Comparison of ENCODE assay signal across 15 cellular contexts in genomic region chr14:55789442-55789841, GRCh38.
DNase-seq lines count a peak whose midpoint lies in the region; ATAC-seq and TF ChIP-seq lines count a peak whose summit lies in the region.
"Had no signal": no experiment of that assay in that cellular context is flagged by ENCODE, and none has a peak within 500 bp of the region (broad histone marks: within the 10 kb centered on the region; RNA-seq: fewer than 3 reads in every experiment).

No MANE protein-coding gene starts in this region.

- ATAC-seq in stimulated activated effector memory CD8-positive, alpha-beta T cell treated with anti-CD3 and anti-CD28 coated beads, Interleukin-12 subunit alpha, Interleukin-12 subunit beta, amount 100 ng/mL, for 72 hours, result no peak
- no peak for ATAC-seq in GM18498 (IDR thresholded peaks at IDR 0.05; ENCODE audit: unreplicated experiment)

- no peak overlapping the region for H3K4me3 Mint-ChIP-seq in stimulated activated effector memory CD8-positive, alpha-beta T cell treated with anti-CD3 and anti-CD28 coated beads, Interleukin-12 subunit alpha, Interleukin-12 subunit beta, amount 100 ng/mL, for 72 hours
- H3K4me3 Mint-ChIP-seq: B cell; CD4-positive, CD25-positive, alpha-beta regulatory T cell; H9 had no signal

- TF ChIP-seq POLR2A in prostate gland (IDR thresholded peaks at IDR 0.05), result no peak

- H3K9me3 ChIP-seq in prostate gland, result no peaks in the 10 kb centered on the region

- H3K4me3 ChIP-seq in fibroblast of pulmonary artery (replicated peaks; ENCODE audit: low read depth, low read length), result no peak overlapping the region
- no peak overlapping the region for H3K4me3 ChIP-seq in prostate gland

- DNase-seq in M059J (ENCODE audit: low read depth) (peak; percentile 31), astrocyte of the hippocampus (ENCODE audit: low read depth, low spot score) (peak; percentile 24), fibroblast of pulmonary artery (ENCODE audit: low read depth) (peak; percentile 62), prostate gland (ENCODE audit: low spot score) (peak; percentile 50), NCI-H146 treated with DMSO at 0.1 percent for 48 hours (lab: John Stamatoyannopoulos, UW; ENCODE audit: unreplicated experiment) (no peak)
- no peak for DNase-seq in stimulated activated effector memory CD8-positive, alpha-beta T cell treated with anti-CD3 and anti-CD28 coated beads, Interleukin-12 subunit alpha, Interleukin-12 subunit beta, amount 100 ng/mL, for 72 hours (ENCODE audit: low spot score in 2 of 2)
- DNase-seq: CD4-positive, CD25-positive, alpha-beta regulatory T cell; H9; NCI-H1436; NCI-H2081 treated with DMSO at 0.1 percent for 48 hours; NCI-H2227 treated with DMSO at 0.1 percent for 48 hours; NCI-H524; SHP77 had no signal

- H3K27me3 ChIP-seq in prostate gland (replicated peaks; ENCODE audit: insufficient read depth), result no peaks in the 10 kb centered on the region

- no peaks in the 10 kb centered on the region for H3K4me1 Mint-ChIP-seq in stimulated activated effector memory CD8-positive, alpha-beta T cell treated with anti-CD3 and anti-CD28 coated beads, Interleukin-12 subunit alpha, Interleukin-12 subunit beta, amount 100 ng/mL, for 72 hours
- H3K4me1 Mint-ChIP-seq: B cell had no signal

- H3K4me1 ChIP-seq in prostate gland (replicated peaks), result no peaks in the 10 kb centered on the region

- WGBS in prostate gland, result 72% methylated on average over 2 of the region's 2 CpGs

- TF ChIP-seq CTCF in fibroblast of pulmonary artery (IDR thresholded peaks at IDR 0.05; ENCODE audit: low read length, missing control alignments), result no peak
- no peak for TF ChIP-seq CTCF in prostate gland (IDR thresholded peaks at IDR 0.05)

- no peaks in the 10 kb centered on the region for H3K9me3 Mint-ChIP-seq in stimulated activated effector memory CD8-positive, alpha-beta T cell treated with anti-CD3 and anti-CD28 coated beads, Interleukin-12 subunit alpha, Interleukin-12 subunit beta, amount 100 ng/mL, for 72 hours

- intact Hi-C loops in prostate gland (cut with DNase I), result no loop called here

- H3K27ac ChIP-seq in prostate gland, result no peak overlapping the region

- no peaks in the 10 kb centered on the region for H3K36me3 Mint-ChIP-seq in stimulated activated effector memory CD8-positive, alpha-beta T cell treated with anti-CD3 and anti-CD28 coated beads, Interleukin-12 subunit alpha, Interleukin-12 subunit beta, amount 100 ng/mL, for 72 hours
- H3K36me3 Mint-ChIP-seq: CD4-positive, CD25-positive, alpha-beta regulatory T cell had no signal

- no peak overlapping the region for H3K27ac Mint-ChIP-seq in stimulated activated effector memory CD8-positive, alpha-beta T cell treated with anti-CD3 and anti-CD28 coated beads, Interleukin-12 subunit alpha, Interleukin-12 subunit beta, amount 100 ng/mL, for 72 hours
- H3K27ac Mint-ChIP-seq: B cell; CD4-positive, CD25-positive, alpha-beta regulatory T cell had no signal

- no peaks in the 10 kb centered on the region for H3K36me3 ChIP-seq in prostate gland

Comparison
In these comparisons a context has a peak if more than half of its experiments do, and no peak if none do; other contexts are left out.
1. DNase-seq: peak in M059J (single experiment), astrocyte of the hippocampus (single experiment), fibroblast of pulmonary artery (single experiment) and prostate gland (single experiment); none in NCI-H146 treated with DMSO at 0.1 percent for 48 hours (single experiment) and stimulated activated effector memory CD8-positive, alpha-beta T cell treated with anti-CD3 and anti-CD28 coated beads, Interleukin-12 subunit alpha, Interleukin-12 subunit beta, amount 100 ng/mL, for 72 hours (0 of 2).